ENCODE assay signal across 8 cellular contexts in the genomic region with DNA sequence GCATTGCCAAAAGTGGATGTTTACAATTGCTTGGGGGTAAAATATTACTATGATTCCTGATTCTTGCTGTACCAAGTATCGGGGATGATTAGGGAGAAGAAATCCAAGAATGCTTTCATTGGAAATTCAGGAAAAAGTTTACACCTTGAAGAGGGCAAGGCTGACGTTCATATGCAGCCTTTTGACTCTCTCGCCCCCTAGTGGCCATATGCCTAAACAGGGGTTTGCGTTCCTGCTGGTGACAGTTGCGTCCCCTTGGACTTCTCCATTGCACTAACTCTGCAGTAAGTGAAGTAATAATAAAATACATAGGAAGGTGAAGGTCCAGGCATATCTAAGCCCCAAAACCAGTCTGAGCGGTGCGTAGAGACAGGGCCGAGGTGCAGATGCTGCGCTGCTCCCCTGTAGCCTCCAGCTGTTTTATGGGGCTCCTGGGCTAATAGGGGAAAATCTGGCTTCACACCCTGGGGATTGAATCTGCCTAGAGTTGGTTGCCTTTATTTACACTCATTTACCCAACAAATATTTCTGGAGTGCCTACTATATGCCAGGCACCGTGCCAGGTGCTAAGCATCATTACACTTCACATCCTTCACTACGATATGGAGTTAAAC. TPM values are rescaled to one million over a fixed set of nuclear protein-coding genes. Genes with fewer than 3 reads are reported as not detected.
A peak's percentile ranks its signal among the peaks of the same experiment; 100 is the strongest.
DNase-seq lines count a peak whose midpoint lies in the region; ATAC-seq, FAIRE-seq and TF ChIP-seq lines count a peak whose summit lies in the region.

No MANE protein-coding gene starts in this region.

- no peaks in the 10 kb centered on the region for H3K4me1 ChIP-seq in KMS-11 (ENCODE audit: low read depth, poor library complexity, severe bottlenecking)
- no peaks in the 10 kb centered on the region for H3K4me1 ChIP-seq in small intestine (ENCODE audit: control insufficient read depth in 2 of 2, insufficient read depth in 1 of 2, low read depth in 1 of 2, low read length in 1 of 2)

- H4K20me1 ChIP-seq in KMS-11 (ENCODE audit: insufficient read depth): no peaks in the 10 kb centered on the region

- FAIRE-seq in small intestine (lab: Jason Lieb, UNC): no peak

- no peak overlapping the region for H3K4me2 ChIP-seq in KMS-11

- no peaks in the 10 kb centered on the region for H3K27me3 ChIP-seq in KMS-11 (ENCODE audit: insufficient read depth, low read depth)
- no peaks in the 10 kb centered on the region for H3K27me3 ChIP-seq in small intestine (ENCODE audit: control insufficient read depth in 2 of 2, insufficient read depth in 2 of 2, low read length in 2 of 2)

- no peaks in the 10 kb centered on the region for H3K9me3 ChIP-seq in small intestine (ENCODE audit: control insufficient read depth, low read depth)

- ATAC-seq in GM21619 (IDR thresholded peaks at IDR 0.05; ENCODE audit: unreplicated experiment): peak; percentile 88

- TF ChIP-seq CTCF in KMS-11 (conservative IDR thresholded peaks at IDR 0.05; ENCODE audit: low read depth, low read length): peak; percentile 97

- peak overlapping the region; percentile 25; the same call in 1 of the 2 replicates for H2AFZ ChIP-seq in KMS-11 (ENCODE audit: low read depth)

- H3K4me3 ChIP-seq in KMS-11 (IDR thresholded peaks at IDR 0.05; ENCODE audit: insufficient read depth, low read depth, low read length) (no peak overlapping the region), small intestine (ENCODE audit: low read depth in 1 of 2, low read length in 2 of 2) (no peak overlapping the region)

- DNase-seq in ELF-1 (ENCODE audit: low read depth, low spot score): peak; percentile 83
- peak; percentile 40 for DNase-seq in T follicular helper cell (ENCODE audit: low read depth)
- peak in 53 of 58 donors; percentile 5 to 85 (median 34) for DNase-seq in anterior cingulate cortex (lab: John Stamatoyannopoulos, UW)
- peak; percentile 69 for DNase-seq in hepatic stellate cell (ENCODE audit: low spot score)
- peak; percentile 79 for DNase-seq in small intestine
- no peak for DNase-seq in NCI-H226

- 17 to 25% (median 24%) methylated on average over 11 of the region's 11 CpGs for WGBS in small intestine, 3 donors

- H3K27ac ChIP-seq in KMS-11 (no peak overlapping the region), small intestine (ENCODE audit: low read depth in 1 of 2, low read length in 1 of 2) (no peak overlapping the region)

- H3K36me3 ChIP-seq in KMS-11 (ENCODE audit: insufficient read depth) (no peaks in the 10 kb centered on the region), small intestine (ENCODE audit: control insufficient read depth in 2 of 2, insufficient read depth in 2 of 2, low read length in 2 of 2) (no peaks in the 10 kb centered on the region)

- H3K9ac ChIP-seq in KMS-11: no peak overlapping the region

- no peaks in the 10 kb centered on the region for H3K79me2 ChIP-seq in KMS-11 (ENCODE audit: insufficient read depth, low read depth)

RNA-seq across cellular contexts. Expression of gene KIAA1217, which starts 12.4 kb away (rescaled TPM):
- 10 to 100 TPM in 1 of 3 donors, 1 to 10 TPM in 2; 9.0 to 12.7 (median 9.4) TPM for polyA plus RNA-seq in small intestine
